In genomic region chr3:194136519-194137313, GRCh38 we compare ENCODE assay signal across 8 cellular contexts. TPM values are rescaled to one million over a fixed set of nuclear protein-coding genes. Genes with fewer than 3 reads are reported as not detected.
A peak's percentile ranks its signal among the peaks of the same experiment; 100 is the strongest.
DNase-seq lines count a peak whose midpoint lies in the region; ATAC-seq and TF ChIP-seq lines count a peak whose summit lies in the region.

No MANE protein-coding gene starts in this region.

- H3K27ac ChIP-seq in CD4-positive, CD25-positive, alpha-beta regulatory T cell (ENCODE audit: insufficient read depth, low read length, poor library complexity, severe bottlenecking), result peak overlapping the region; percentile 5
- H3K27ac ChIP-seq in VCaP, result peak overlapping the region; percentile 98
- H3K27ac ChIP-seq in mesodermal cell (ENCODE audit: low read depth, low read length, severe bottlenecking), result peak overlapping the region; percentile 88
- peak overlapping the region; percentile 92 for H3K27ac ChIP-seq in suprapubic skin

- H3K27me3 Mint-ChIP-seq in CD4-positive, CD25-positive, alpha-beta regulatory T cell, result peaks cover 67% of the 10 kb centered on the region

- H3K4me1 ChIP-seq in CD4-positive, CD25-positive, alpha-beta regulatory T cell (ENCODE audit: control insufficient read depth, insufficient read depth, low read length, poor library complexity, severe bottlenecking), result peaks cover 49% of the 10 kb centered on the region
- H3K4me1 ChIP-seq in mesodermal cell (ENCODE audit: control insufficient read depth, insufficient read depth, low read length, poor library complexity, severe bottlenecking), result peaks cover 30% of the 10 kb centered on the region
- H3K4me1 ChIP-seq in suprapubic skin, result peaks cover 84% of the 10 kb centered on the region

- no peaks in the 10 kb centered on the region for H3K36me3 Mint-ChIP-seq in CD4-positive, CD25-positive, alpha-beta regulatory T cell

- H3K27ac Mint-ChIP-seq in CD4-positive, CD25-positive, alpha-beta regulatory T cell, result peak overlapping the region in 2 of 3 donors; percentile 17 to 60

- peak overlapping the region; percentile 65 for H3K4me3 ChIP-seq in CD4-positive, CD25-positive, alpha-beta regulatory T cell (ENCODE audit: low read depth, low read length)
- H3K4me3 ChIP-seq in mesodermal cell (ENCODE audit: extremely low read depth, insufficient read depth, low read length, poor library complexity, severe bottlenecking) (peak overlapping the region; percentile 75), suprapubic skin (peak overlapping the region; percentile 68)

- peak in 2 of 3 donors; percentile 29 to 50 for DNase-seq in CD4-positive, CD25-positive, alpha-beta regulatory T cell
- DNase-seq in HT-29 (ENCODE audit: low spot score) (peak; percentile 61), suprapubic skin (ENCODE audit: low spot score in 2 of 2) (peak in 1 of 2 donors; percentile 76), mucosa of gallbladder (ENCODE audit: low spot score) (no peak)
- DNase-seq in effector CD4-positive, alpha-beta T cell, result peak; percentile 22

- H3K27me3 ChIP-seq in CD4-positive, CD25-positive, alpha-beta regulatory T cell (ENCODE audit: control insufficient read depth, insufficient read depth, low read length), result peaks cover 18% of the 10 kb centered on the region
- no peaks in the 10 kb centered on the region for H3K27me3 ChIP-seq in suprapubic skin

- ATAC-seq in CD4-positive, CD25-positive, alpha-beta regulatory T cell (ENCODE audit: low read depth in 2 of 2), result no peak
- no peak for ATAC-seq in GM21381 (IDR thresholded peaks at IDR 0.05; ENCODE audit: unreplicated experiment)

- peaks cover 0 to 3% (median 0%) of the 10 kb centered on the region in 7 donors for H3K9me3 Mint-ChIP-seq in CD4-positive, CD25-positive, alpha-beta regulatory T cell

- peak overlapping the region; percentile 86 to 96 (median 89) for H3K4me3 Mint-ChIP-seq in CD4-positive, CD25-positive, alpha-beta regulatory T cell

- TF ChIP-seq POLR2A in suprapubic skin (IDR thresholded peaks at IDR 0.05), result no peak

- no peak for TF ChIP-seq CTCF in VCaP (conservative IDR thresholded peaks at IDR 0.05)
- TF ChIP-seq CTCF in suprapubic skin (IDR thresholded peaks at IDR 0.05), result no peak

- no peak for TF ChIP-seq EP300 in suprapubic skin (IDR thresholded peaks at IDR 0.05)

- H3K4me1 Mint-ChIP-seq in CD4-positive, CD25-positive, alpha-beta regulatory T cell, result peaks cover 19 to 59% (median 41%) of the 10 kb centered on the region in 4 donors

- 0% methylated on average over 29 to 37 of the region's 43 CpGs for WGBS in mesodermal cell (ENCODE audit: insufficient coverage in 2 of 2), 2 experiments
- whole genome bisulfite sequencing in suprapubic skin, result 1% methylated on average over 30 of the region's 43 CpGs

- H3K9me3 ChIP-seq in CD4-positive, CD25-positive, alpha-beta regulatory T cell (ENCODE audit: control insufficient read depth in 2 of 2, low read length in 2 of 2), result no peaks in the 10 kb centered on the region
- H3K9me3 ChIP-seq in mesodermal cell (ENCODE audit: control insufficient read depth, low read length) (no peaks in the 10 kb centered on the region), suprapubic skin (no peaks in the 10 kb centered on the region)

- H3K36me3 ChIP-seq in CD4-positive, CD25-positive, alpha-beta regulatory T cell (ENCODE audit: control insufficient read depth, insufficient read depth, low read length), result no peaks in the 10 kb centered on the region
- H3K36me3 ChIP-seq in mesodermal cell (ENCODE audit: control insufficient read depth, insufficient read depth, low read length) (no peaks in the 10 kb centered on the region), suprapubic skin (peaks cover 6% of the 10 kb centered on the region)

RNA-seq across cellular contexts. Expression of gene HES1, which starts 0.8 kb away (rescaled TPM):
- total RNA-seq in CD4-positive, CD25-positive, alpha-beta regulatory T cell, result 10.5 TPM
- polyA plus RNA-seq in CD4-positive, CD25-positive, alpha-beta regulatory T cell, result under 1 TPM in 2 of 4 donors, not detected in 2; 0.17 to 0.71 TPM
- 543 and 595 TPM in 2 replicates for total RNA-seq in HT-29 (2014; rRNA removed; shearing (Covaris generic))
- polyA plus RNA-seq in mesodermal cell (2013, experiment 1 of 2), result 86.7 TPM
- polyA plus RNA-seq in mesodermal cell (2013, experiment 2 of 2), result 82.3 TPM
- total RNA-seq in suprapubic skin (100 to 1,000 TPM; 128 to 206 (median 154) TPM), mucosa of gallbladder (54.1 TPM)

Comparison
In these comparisons a context has a peak if more than half of its experiments do, and no peak if none do; other contexts are left out.
1. H3K27ac ChIP-seq: peak in every context shown above with its lines; median percentile 98 in VCaP; 92 in suprapubic skin; 88 in mesodermal cell; 5 in CD4-positive, CD25-positive, alpha-beta regulatory T cell.